8 cellular contexts compared by ENCODE assay signal in genomic region chr10:92880233-92880861, GRCh38. TPM values are rescaled to one million over a fixed set of nuclear protein-coding genes. Genes with fewer than 3 reads are reported as not detected.
DNase-seq lines count a peak whose midpoint lies in the region; ATAC-seq and TF ChIP-seq lines count a peak whose summit lies in the region.

No MANE protein-coding gene starts in this region.

- no peak overlapping the region for H2AK5ac ChIP-seq in mesendoderm (ENCODE audit: low read length)

- peak; percentile 72 for TF ChIP-seq CTCF in CD14-positive monocyte (IDR thresholded peaks at IDR 0.05)

- H3K18ac ChIP-seq in mesendoderm (ENCODE audit: low read length) = no peak overlapping the region

- DNase-seq in CD14-positive monocyte (ENCODE audit: low spot score) (no peak), HCEC 1CT (peak; percentile 76), NT2/D1 (ENCODE audit: low read depth, low spot score) (peak; percentile 16), dermis microvascular lymphatic vessel endothelial cell (ENCODE audit: low read depth in 2 of 2) (peak; percentile 42 to 72), mesendoderm (peak; percentile 49), epidermal melanocyte (ENCODE audit: insufficient read length, low spot score) (no peak)

- no peaks in the 10 kb centered on the region for H3K4me1 ChIP-seq in NT2/D1 (ENCODE audit: insufficient read depth, insufficient read length)
- no peaks in the 10 kb centered on the region for H3K4me1 ChIP-seq in mesendoderm (ENCODE audit: control insufficient read depth, low read depth, low read length)

- H3K36me3 ChIP-seq in NT2/D1 (ENCODE audit: insufficient read depth, insufficient read length, low read length) (no peaks in the 10 kb centered on the region), mesendoderm (ENCODE audit: control insufficient read depth, insufficient read depth, low read length) (no peaks in the 10 kb centered on the region)

- H3K79me2 ChIP-seq in mesendoderm (ENCODE audit: control insufficient read depth, insufficient read depth, low read length) = no peaks in the 10 kb centered on the region

- H4K8ac ChIP-seq in mesendoderm (ENCODE audit: low read depth, low read length) = no peak overlapping the region

- no peak overlapping the region for H3K4me2 ChIP-seq in mesendoderm (ENCODE audit: low read length)

- intact Hi-C loops in CD14-positive monocyte (cut with micrococcal nuclease) = loop anchor here in 1 of 2 donors (10.0 kb wide), 1 partner anchor 356 kb away; no protein-coding TSS in a partner anchor

- H2BK120ac ChIP-seq in mesendoderm (ENCODE audit: low read depth, low read length) = no peak overlapping the region

- H3K23ac ChIP-seq in mesendoderm (ENCODE audit: low read length) = no peak overlapping the region

- no peaks in the 10 kb centered on the region for H3K27me3 Mint-ChIP-seq in CD14-positive monocyte (ENCODE audit: low read depth in 3 of 3)

- H3K9me3 ChIP-seq in NT2/D1 (ENCODE audit: insufficient read depth, low read length) = no peaks in the 10 kb centered on the region

- peaks cover 3% of the 10 kb centered on the region in 2 donors for H3K36me3 Mint-ChIP-seq in CD14-positive monocyte

- WGBS in mesendoderm (ENCODE audit: extremely low coverage, insufficient coverage, low lambda C conversion rate) = no CpG with 5 or more reads among the region's 4 CpGs

- ATAC-seq in GM21423 (IDR thresholded peaks at IDR 0.05; ENCODE audit: unreplicated experiment) = no peak
- no peak for ATAC-seq in HG02642 (IDR thresholded peaks at IDR 0.05; ENCODE audit: poor library complexity, unreplicated experiment)

- H3K27ac Mint-ChIP-seq in CD14-positive monocyte = no peak overlapping the region

- no peak overlapping the region for H3K4me3 ChIP-seq in NT2/D1 (ENCODE audit: insufficient read length, low read depth)
- H3K4me3 ChIP-seq in mesendoderm (ENCODE audit: low read length) = no peak overlapping the region

- no peak overlapping the region for H2BK5ac ChIP-seq in mesendoderm (ENCODE audit: low read length)

- no peak overlapping the region for H3K56ac ChIP-seq in mesendoderm (ENCODE audit: low read length)

- no peak overlapping the region for H3K27ac ChIP-seq in mesendoderm (ENCODE audit: low read depth, low read length)

- no peak overlapping the region for H3K4ac ChIP-seq in mesendoderm (ENCODE audit: low read depth, low read length)

- peaks cover 33% of the 10 kb centered on the region for H3K4me1 Mint-ChIP-seq in CD14-positive monocyte

- no peak overlapping the region for H2BK15ac ChIP-seq in mesendoderm (replicated peaks; ENCODE audit: low read depth)

- no peak overlapping the region for H4K5ac ChIP-seq in mesendoderm (ENCODE audit: low read length)

- H3K27me3 ChIP-seq in NT2/D1 (ENCODE audit: insufficient read depth, insufficient read length) (no peaks in the 10 kb centered on the region), mesendoderm (ENCODE audit: insufficient read depth, low read length, poor library complexity) (no peaks in the 10 kb centered on the region)

- peaks cover 0 to 5% (median 0%) of the 10 kb centered on the region in 7 donors for H3K9me3 Mint-ChIP-seq in CD14-positive monocyte

- H3K9ac ChIP-seq in NT2/D1 (ENCODE audit: insufficient read length, low read depth) = no peak overlapping the region
- H3K9ac ChIP-seq in mesendoderm (ENCODE audit: low read length) = no peak overlapping the region

- no peaks in the 10 kb centered on the region for H3K79me1 ChIP-seq in mesendoderm (ENCODE audit: low read length)

- no peak overlapping the region for H3K4me3 Mint-ChIP-seq in CD14-positive monocyte

RNA-seq across cellular contexts. Expression of gene EXOC6, which starts 32.0 kb away (rescaled TPM):
- 1 to 10 TPM; 7.5 to 9.6 TPM for polyA plus RNA-seq in CD14-positive monocyte
- 292 and 311 TPM in 2 replicates for total RNA-seq in dermis microvascular lymphatic vessel endothelial cell
- polyA plus RNA-seq in mesendoderm (2013, experiment 1 of 2) = 5.3 TPM
- polyA plus RNA-seq in mesendoderm (2013, experiment 2 of 2) = 5.2 TPM

Comparison
In these comparisons a context has a peak if more than half of its experiments do, and no peak if none do; other contexts are left out.
1. DNase-seq: peak in HCEC 1CT (single experiment), NT2/D1 (single experiment), dermis microvascular lymphatic vessel endothelial cell (2 of 2) and mesendoderm (single experiment); none in CD14-positive monocyte (single experiment) and epidermal melanocyte (single experiment).